Comparison of ENCODE assay signal across 1 cellular context in genomic region chr6:159691133-159691962, GRCh38.
TF ChIP-seq lines count a peak whose summit lies in the region.

No MANE protein-coding gene starts in this region.

TF ChIP-seq in GM12878, 131 proteins besides CTCF, POLR2A, EP300 and RAD21 (continued from another document):
- no peak for TF ChIP-seq USF2 (IDR thresholded peaks at IDR 0.05; ENCODE audit: borderline replicate concordance, low read depth, low read length)
- TF ChIP-seq MTA3 (IDR thresholded peaks at IDR 0.05; ENCODE audit: borderline replicate concordance, low read length), result no peak
- TF ChIP-seq BCL3 (IDR thresholded peaks at IDR 0.05; ENCODE audit: borderline replicate concordance, insufficient read depth, low read depth, low read length, poor library complexity, severe bottlenecking), result no peak
- TF ChIP-seq BCL11A (IDR thresholded peaks at IDR 0.05; ENCODE audit: low read depth, low read length), result no peak
- no peak for TF ChIP-seq TARDBP (IDR thresholded peaks at IDR 0.05; ENCODE audit: borderline replicate concordance)
- TF ChIP-seq NR2C2 (IDR thresholded peaks at IDR 0.05; ENCODE audit: borderline replicate concordance, control insufficient read depth, insufficient read length, low read depth), result no peak
- no peak for TF ChIP-seq NFIC (IDR thresholded peaks at IDR 0.05; ENCODE audit: low read depth, low read length)
- TF ChIP-seq DPF2 (IDR thresholded peaks at IDR 0.05), result no peak
- 0 out of 2 replicates have a peak, but pooled peaks have one; percentile 9 for TF ChIP-seq RAD51 (IDR thresholded peaks at IDR 0.05)
- TF ChIP-seq NFYA (IDR thresholded peaks at IDR 0.05; ENCODE audit: borderline replicate concordance, low read depth, low read length), result no peak
- no peak for TF ChIP-seq HDGF (IDR thresholded peaks at IDR 0.05)
- TF ChIP-seq RBBP5 (conservative IDR thresholded peaks at IDR 0.05), result no peak
- no peak for TF ChIP-seq SPI1 (IDR thresholded peaks at IDR 0.05; ENCODE audit: borderline replicate concordance, insufficient read depth, low read depth, low read length)
- TF ChIP-seq SMAD5 (IDR thresholded peaks at IDR 0.05; ENCODE audit: low read depth), result no peak
- TF ChIP-seq ZNF384 (IDR thresholded peaks at IDR 0.05; ENCODE audit: borderline replicate concordance, low read depth, low read length), result no peak
TF ChIP-seq in GM12878: peak in this region for 15.
